ENCODE assay signal across 16 cellular contexts in genomic region chr10:102102421-102102820, GRCh38.
"Had no signal": no experiment of that assay in that cellular context is flagged by ENCODE, and none has a peak within 500 bp of the region (broad histone marks: within the 10 kb centered on the region; RNA-seq: fewer than 3 reads in every experiment).

No MANE protein-coding gene starts in this region.

- H3K27me3 Mint-ChIP-seq: naive thymus-derived CD8-positive, alpha-beta T cell had no signal

- H3K4me1 ChIP-seq: colonic mucosa, gastroesophageal sphincter had no signal

- H3K4me3 Mint-ChIP-seq: endodermal cell; naive thymus-derived CD8-positive, alpha-beta T cell had no signal

- H3K27ac Mint-ChIP-seq: endodermal cell had no signal

- H3K9me3 Mint-ChIP-seq: endodermal cell; naive thymus-derived CD8-positive, alpha-beta T cell had no signal

- H3K27me3 ChIP-seq: colonic mucosa, gastroesophageal sphincter, neutrophil had no signal

- H3K4me1 Mint-ChIP-seq: endodermal cell had no signal

- H3K4me3 ChIP-seq: colonic mucosa, gastroesophageal sphincter, mucosa of descending colon had no signal

- H3K27ac ChIP-seq: colonic mucosa, gastroesophageal sphincter, neutrophil had no signal

- H3K36me3 ChIP-seq: colonic mucosa had no signal

- DNase-seq: colonic mucosa; effector CD4-positive, alpha-beta T cell; endodermal cell; erythroblast; glutamatergic neuron; islet precursor cell; mammary epithelial cell; mucosa of descending colon; naive thymus-derived CD8-positive, alpha-beta T cell; right cardiac atrium; small intestine; stimulated activated CD4-positive, alpha-beta T cell treated with anti-CD3 and anti-CD28 coated beads, Interleukin-12 subunit alpha, Interleukin-12 subunit beta, amount 100 ng/mL, for 4 hours; stimulated activated naive CD4-positive, alpha-beta T cell treated with Interleukin-2 at 50 U/mL for 16 hours; trophoblast cell had no signal

- H3K9me3 ChIP-seq: colonic mucosa, gastroesophageal sphincter, mucosa of descending colon, neutrophil had no signal
